In the genomic region with DNA sequence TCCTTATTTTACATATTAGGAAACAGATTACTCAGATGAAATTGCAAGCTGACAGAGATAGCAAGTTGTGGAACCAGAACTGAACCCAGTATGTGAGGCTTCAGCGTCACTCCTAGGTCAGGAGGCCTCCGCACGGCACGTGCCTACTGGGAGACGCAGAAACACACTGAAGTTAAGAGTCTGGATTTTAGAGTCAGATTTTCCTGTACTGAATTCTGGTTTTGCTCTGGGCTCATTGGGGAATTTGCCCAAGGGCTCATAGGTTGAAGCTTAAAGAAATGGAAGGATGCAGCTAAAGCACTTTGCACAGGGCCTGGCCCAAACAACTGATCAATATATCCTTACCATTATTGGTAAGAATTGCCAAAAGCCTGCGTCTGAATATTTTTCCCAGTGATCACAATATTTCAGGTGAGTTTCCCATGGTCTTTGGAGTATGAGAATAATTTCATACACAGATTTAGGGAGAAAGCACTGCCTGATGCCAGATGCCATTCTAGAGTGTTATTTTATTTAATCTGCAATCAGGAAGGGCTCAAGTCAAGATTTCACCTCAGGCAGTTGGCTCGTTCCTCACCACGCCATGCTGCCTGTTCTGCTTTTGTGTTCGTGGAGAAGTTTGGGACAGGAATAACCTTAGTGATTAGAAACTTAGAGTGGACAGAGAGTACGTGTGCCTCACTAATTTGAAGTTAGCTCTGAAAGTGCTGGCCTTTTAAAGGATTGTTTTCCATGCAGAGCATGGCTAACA, we compare ENCODE assay signal across 27 cellular contexts.
"Had no signal": no experiment of that assay in that cellular context is flagged by ENCODE, and none has a peak within 500 bp of the region (broad histone marks: within the 10 kb centered on the region; RNA-seq: fewer than 3 reads in every experiment).

No MANE protein-coding gene starts in this region.

- H3K9me3 ChIP-seq: pancreas, right lobe of liver, sigmoid colon, stomach, thoracic aorta, thyroid gland, tibial nerve, upper lobe of left lung, vagina had no signal

- H3K9ac ChIP-seq: neural progenitor cell had no signal

- H3K36me3 Mint-ChIP-seq: naive thymus-derived CD8-positive, alpha-beta T cell; natural killer cell treated with Interleukin-12 subunit alpha and Interleukin-12 subunit beta and Interleukin-15 and Interleukin-18, amount 100 ng/mL, for 72 hours; neural progenitor cell; stimulated activated effector memory CD8-positive, alpha-beta T cell treated with anti-CD3 and anti-CD28 coated beads, Interleukin-12 subunit alpha, Interleukin-12 subunit beta, amount 100 ng/mL, for 72 hours; stimulated activated naive B cell treated with anti-CD40 and anti-IgM and Interleukin-4, amounts not matched to agents 10 μg/mL and 1 μg/mL and 100 μg/mL, for 72 hours had no signal

- H2AFZ ChIP-seq: neural progenitor cell had no signal

- H3K4me2 ChIP-seq: neural progenitor cell had no signal

- DNase-seq: naive thymus-derived CD8-positive, alpha-beta T cell; occipital lobe; pancreas; posterior cingulate gyrus; psoas muscle; right cardiac atrium; right lobe of liver; sigmoid colon; small intestine; stimulated activated CD4-positive, alpha-beta T cell treated with anti-CD3 and anti-CD28 coated beads, Interleukin-15, amount 100 ng/mL, for 24 hours; stimulated activated CD4-positive, alpha-beta T cell treated with anti-CD3 and anti-CD28 coated beads, Interleukin-2, amount 100 ng/mL, for 24 hours; stimulated activated CD4-positive, alpha-beta T cell treated with anti-CD3 and anti-CD28 coated beads, Interleukin-2, amount 100 ng/mL, for 48 hours; stimulated activated CD4-positive, alpha-beta T cell treated with anti-CD3 and anti-CD28 coated beads, Interleukin-4, amount 100 ng/mL, for 24 hours; stimulated activated naive B cell treated with anti-CD40 and anti-IgM and Interleukin-4, amounts not matched to agents 10 μg/mL and 1 μg/mL and 100 μg/mL, for 72 hours; stimulated activated naive CD4-positive, alpha-beta T cell treated with Interleukin-2 at 50 U/mL for 16 hours; stomach; thyroid gland; trophoblast cell; upper lobe of left lung had no signal

- H3K27ac Mint-ChIP-seq: naive thymus-derived CD8-positive, alpha-beta T cell; natural killer cell treated with Interleukin-12 subunit alpha and Interleukin-12 subunit beta and Interleukin-15 and Interleukin-18, amount 100 ng/mL, for 72 hours; neural progenitor cell; progenitor cell of endocrine pancreas; stimulated activated effector memory CD8-positive, alpha-beta T cell treated with anti-CD3 and anti-CD28 coated beads, Interleukin-12 subunit alpha, Interleukin-12 subunit beta, amount 100 ng/mL, for 72 hours; stimulated activated naive B cell treated with anti-CD40 and anti-IgM and Interleukin-4, amounts not matched to agents 10 μg/mL and 1 μg/mL and 100 μg/mL, for 72 hours; stimulated activated naive CD8-positive, alpha-beta T cell treated with anti-CD3 and anti-CD28 coated beads, Interleukin-15, Interleukin-2, amounts not matched to agents 100 ng/mL and 50 ng/mL, for 24 hours had no signal

- H3K4me3 ChIP-seq: neural progenitor cell, pancreas, psoas muscle, right lobe of liver, sigmoid colon, stomach, thoracic aorta, thyroid gland, tibial nerve, upper lobe of left lung, vagina had no signal

- H3K27ac ChIP-seq: neural progenitor cell, pancreas, psoas muscle, right lobe of liver, sigmoid colon, stomach, thoracic aorta, thyroid gland, tibial nerve, upper lobe of left lung, vagina had no signal

- H3K4me1 Mint-ChIP-seq: naive thymus-derived CD8-positive, alpha-beta T cell; stimulated activated effector memory CD8-positive, alpha-beta T cell treated with anti-CD3 and anti-CD28 coated beads, Interleukin-12 subunit alpha, Interleukin-12 subunit beta, amount 100 ng/mL, for 72 hours; stimulated activated naive B cell treated with anti-CD40 and anti-IgM and Interleukin-4, amounts not matched to agents 10 μg/mL and 1 μg/mL and 100 μg/mL, for 72 hours had no signal

- H3K9me3 Mint-ChIP-seq: natural killer cell treated with Interleukin-12 subunit alpha and Interleukin-12 subunit beta and Interleukin-15 and Interleukin-18, amount 100 ng/mL, for 72 hours had no signal

- H3K27me3 ChIP-seq: neural progenitor cell, pancreas, right lobe of liver, sigmoid colon, stomach, thyroid gland, tibial nerve, upper lobe of left lung, vagina had no signal

- H3K4me1 ChIP-seq: neural progenitor cell, pancreas, right lobe of liver, sigmoid colon, stomach, thyroid gland, tibial nerve, upper lobe of left lung, vagina had no signal

- H3K36me3 ChIP-seq: neural progenitor cell, pancreas, right lobe of liver, sigmoid colon, stomach, thoracic aorta, thyroid gland, tibial nerve, upper lobe of left lung, vagina had no signal

- H3K4me3 Mint-ChIP-seq: naive thymus-derived CD8-positive, alpha-beta T cell; natural killer cell treated with Interleukin-12 subunit alpha and Interleukin-12 subunit beta and Interleukin-15 and Interleukin-18, amount 100 ng/mL, for 72 hours; neural progenitor cell; stimulated activated effector memory CD8-positive, alpha-beta T cell treated with anti-CD3 and anti-CD28 coated beads, Interleukin-12 subunit alpha, Interleukin-12 subunit beta, amount 100 ng/mL, for 72 hours; stimulated activated naive B cell treated with anti-CD40 and anti-IgM and Interleukin-4, amounts not matched to agents 10 μg/mL and 1 μg/mL and 100 μg/mL, for 72 hours; stimulated activated naive CD8-positive, alpha-beta T cell treated with anti-CD3 and anti-CD28 coated beads, Interleukin-15, Interleukin-2, amounts not matched to agents 100 ng/mL and 50 ng/mL, for 24 hours had no signal
